ENCODE assay signal across 1 cellular context in the genomic region with DNA sequence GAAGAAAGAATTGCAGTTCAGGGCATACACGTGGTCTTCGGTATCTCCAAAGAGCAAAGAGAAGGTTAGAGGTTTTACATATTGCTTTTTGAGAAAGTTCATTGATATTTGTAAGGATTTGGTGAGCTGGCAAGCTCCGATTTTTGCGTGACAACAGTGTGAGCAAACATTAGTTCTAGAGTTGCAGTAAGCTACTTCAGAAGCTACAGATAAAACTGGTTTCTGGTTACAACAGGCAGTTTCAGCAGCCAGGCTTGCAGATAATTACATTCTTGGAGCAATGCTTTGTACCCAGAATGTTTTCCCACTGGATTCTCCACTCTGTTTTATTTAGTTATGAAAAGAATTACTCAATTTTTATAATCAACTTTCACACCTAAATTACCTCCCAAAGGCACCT.
TF ChIP-seq lines count a peak whose summit lies in the region.

No MANE protein-coding gene starts in this region.

TF ChIP-seq in HEK293, 187 proteins besides CTCF, POLR2A, EP300 and RAD21 (continued from another document and continues in another):
- no peak for TF ChIP-seq ZNF26 (tag by site-specific recombination; IDR thresholded peaks at IDR 0.05)
- TF ChIP-seq ZNF555 (tag by site-specific recombination; conservative IDR thresholded peaks at IDR 0.05), result no peak
- TF ChIP-seq ZNF600 (tag by site-specific recombination; IDR thresholded peaks at IDR 0.05), result no peak
- TF ChIP-seq IKZF3 (tag by site-specific recombination; IDR thresholded peaks at IDR 0.05), result peak; percentile 95
- TF ChIP-seq GLI4 (tag by site-specific recombination; IDR thresholded peaks at IDR 0.05), result no peak
- TF ChIP-seq ZNF324 (tag by site-specific recombination; IDR thresholded peaks at IDR 0.05), result no peak
- TF ChIP-seq GLIS2 (tag by site-specific recombination; IDR thresholded peaks at IDR 0.05), result no peak
- no peak for TF ChIP-seq HOXD13 (CRISPR knock-in tag; IDR thresholded peaks at IDR 0.05; ENCODE audit: borderline replicate concordance)
- TF ChIP-seq, protein P1, sequence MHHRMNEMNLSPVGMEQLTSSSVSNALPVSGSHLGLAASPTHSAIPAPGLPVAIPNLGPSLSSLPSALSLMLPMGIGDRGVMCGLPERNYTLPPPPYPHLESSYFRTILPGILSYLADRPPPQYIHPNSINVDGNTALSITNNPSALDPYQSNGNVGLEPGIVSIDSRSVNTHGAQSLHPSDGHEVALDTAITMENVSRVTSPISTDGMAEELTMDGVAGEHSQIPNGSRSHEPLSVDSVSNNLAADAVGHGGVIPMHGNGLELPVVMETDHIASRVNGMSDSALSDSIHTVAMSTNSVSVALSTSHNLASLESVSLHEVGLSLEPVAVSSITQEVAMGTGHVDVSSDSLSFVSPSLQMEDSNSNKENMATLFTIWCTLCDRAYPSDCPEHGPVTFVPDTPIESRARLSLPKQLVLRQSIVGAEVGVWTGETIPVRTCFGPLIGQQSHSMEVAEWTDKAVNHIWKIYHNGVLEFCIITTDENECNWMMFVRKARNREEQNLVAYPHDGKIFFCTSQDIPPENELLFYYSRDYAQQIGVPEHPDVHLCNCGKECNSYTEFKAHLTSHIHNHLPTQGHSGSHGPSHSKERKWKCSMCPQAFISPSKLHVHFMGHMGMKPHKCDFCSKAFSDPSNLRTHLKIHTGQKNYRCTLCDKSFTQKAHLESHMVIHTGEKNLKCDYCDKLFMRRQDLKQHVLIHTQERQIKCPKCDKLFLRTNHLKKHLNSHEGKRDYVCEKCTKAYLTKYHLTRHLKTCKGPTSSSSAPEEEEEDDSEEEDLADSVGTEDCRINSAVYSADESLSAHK (tag by site-specific recombination; IDR thresholded peaks at IDR 0.05), result peak; percentile 86
- TF ChIP-seq ZNF658 (tag by site-specific recombination; IDR thresholded peaks at IDR 0.05), result no peak
- TF ChIP-seq ZNF747 (tag by site-specific recombination; IDR thresholded peaks at IDR 0.05), result no peak
- no peak for TF ChIP-seq ZFP41 (tag by site-specific recombination; IDR thresholded peaks at IDR 0.05; ENCODE audit: borderline replicate concordance)
- TF ChIP-seq, protein P2, sequence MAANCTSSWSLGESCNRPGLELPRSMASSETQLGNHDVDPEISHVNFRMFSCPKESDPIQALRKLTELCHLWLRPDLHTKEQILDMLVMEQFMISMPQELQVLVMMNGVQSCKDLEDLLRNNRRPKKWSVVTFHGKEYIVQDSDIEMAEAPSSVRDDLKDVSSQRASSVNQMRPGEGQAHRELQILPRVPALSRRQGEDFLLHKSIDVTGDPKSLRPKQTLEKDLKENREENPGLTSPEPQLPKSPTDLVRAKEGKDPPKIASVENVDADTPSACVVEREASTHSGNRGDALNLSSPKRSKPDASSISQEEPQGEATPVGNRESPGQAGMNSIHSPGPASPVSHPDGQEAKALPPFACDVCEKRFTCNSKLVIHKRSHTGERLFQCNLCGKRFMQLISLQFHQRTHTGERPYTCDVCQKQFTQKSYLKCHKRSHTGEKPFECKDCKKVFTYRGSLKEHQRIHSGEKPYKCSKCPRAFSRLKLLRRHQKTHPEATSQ (tag by site-specific recombination; IDR thresholded peaks at IDR 0.05), result no peak
- TF ChIP-seq ZNF366 (tag by site-specific recombination; conservative IDR thresholded peaks at IDR 0.05), result no peak
- no peak for TF ChIP-seq ZNF211 (tag by site-specific recombination; IDR thresholded peaks at IDR 0.05; ENCODE audit: low read depth)
- TF ChIP-seq ZNF133 (tag by site-specific recombination; IDR thresholded peaks at IDR 0.05), result no peak
- TF ChIP-seq KLF16 (tag by site-specific recombination; IDR thresholded peaks at IDR 0.05), result no peak
- TF ChIP-seq MEIS1 (CRISPR knock-in tag; IDR thresholded peaks at IDR 0.05; ENCODE audit: borderline replicate concordance), result no peak
- TF ChIP-seq ZNF837 (tag by site-specific recombination; IDR thresholded peaks at IDR 0.05), result no peak
- no peak for TF ChIP-seq ZNF214 (tag by site-specific recombination; IDR thresholded peaks at IDR 0.05; ENCODE audit: borderline replicate concordance)
- no peak for TF ChIP-seq ZNF221 (tag by site-specific recombination; IDR thresholded peaks at IDR 0.05; ENCODE audit: borderline replicate concordance)
- TF ChIP-seq ZNF792 (tag by site-specific recombination; IDR thresholded peaks at IDR 0.05), result no peak
- no peak for TF ChIP-seq ZNF223 (tag by site-specific recombination; IDR thresholded peaks at IDR 0.05)
- no peak for TF ChIP-seq PBX3 (CRISPR knock-in tag; IDR thresholded peaks at IDR 0.05)
- no peak for TF ChIP-seq AEBP2 (tag by site-specific recombination; IDR thresholded peaks at IDR 0.05; ENCODE audit: borderline replicate concordance)
- no peak for TF ChIP-seq ZNF302 (tag by site-specific recombination; IDR thresholded peaks at IDR 0.05; ENCODE audit: low read depth)
- peak; percentile 93 for TF ChIP-seq ZBTB44 (tag by site-specific recombination; IDR thresholded peaks at IDR 0.05)
- TF ChIP-seq, protein P3, sequence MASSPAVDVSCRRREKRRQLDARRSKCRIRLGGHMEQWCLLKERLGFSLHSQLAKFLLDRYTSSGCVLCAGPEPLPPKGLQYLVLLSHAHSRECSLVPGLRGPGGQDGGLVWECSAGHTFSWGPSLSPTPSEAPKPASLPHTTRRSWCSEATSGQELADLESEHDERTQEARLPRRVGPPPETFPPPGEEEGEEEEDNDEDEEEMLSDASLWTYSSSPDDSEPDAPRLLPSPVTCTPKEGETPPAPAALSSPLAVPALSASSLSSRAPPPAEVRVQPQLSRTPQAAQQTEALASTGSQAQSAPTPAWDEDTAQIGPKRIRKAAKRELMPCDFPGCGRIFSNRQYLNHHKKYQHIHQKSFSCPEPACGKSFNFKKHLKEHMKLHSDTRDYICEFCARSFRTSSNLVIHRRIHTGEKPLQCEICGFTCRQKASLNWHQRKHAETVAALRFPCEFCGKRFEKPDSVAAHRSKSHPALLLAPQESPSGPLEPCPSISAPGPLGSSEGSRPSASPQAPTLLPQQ (tag by site-specific recombination; IDR thresholded peaks at IDR 0.05), result peak; percentile 47; the same call in 1 of the 2 replicates
- TF ChIP-seq ZFP3 (tag by site-specific recombination; IDR thresholded peaks at IDR 0.05; ENCODE audit: low read depth), result no peak
- TF ChIP-seq ZNF501 (tag by site-specific recombination; IDR thresholded peaks at IDR 0.05), result no peak
- TF ChIP-seq ZNF202 (tag by site-specific recombination; IDR thresholded peaks at IDR 0.05; ENCODE audit: borderline replicate concordance), result no peak
- no peak for TF ChIP-seq ZNF621 (tag by site-specific recombination; IDR thresholded peaks at IDR 0.05)
- TF ChIP-seq ZNF514 (tag by site-specific recombination; IDR thresholded peaks at IDR 0.05), result no peak
- TF ChIP-seq ZNF394 (tag by site-specific recombination; IDR thresholded peaks at IDR 0.05; ENCODE audit: borderline replicate concordance), result peak; percentile 94
- no peak for TF ChIP-seq ZNF548 (tag by site-specific recombination; IDR thresholded peaks at IDR 0.05)
- TF ChIP-seq ZNF335 (tag by site-specific recombination; conservative IDR thresholded peaks at IDR 0.05), result peak; percentile 72
- TF ChIP-seq, protein P4, sequence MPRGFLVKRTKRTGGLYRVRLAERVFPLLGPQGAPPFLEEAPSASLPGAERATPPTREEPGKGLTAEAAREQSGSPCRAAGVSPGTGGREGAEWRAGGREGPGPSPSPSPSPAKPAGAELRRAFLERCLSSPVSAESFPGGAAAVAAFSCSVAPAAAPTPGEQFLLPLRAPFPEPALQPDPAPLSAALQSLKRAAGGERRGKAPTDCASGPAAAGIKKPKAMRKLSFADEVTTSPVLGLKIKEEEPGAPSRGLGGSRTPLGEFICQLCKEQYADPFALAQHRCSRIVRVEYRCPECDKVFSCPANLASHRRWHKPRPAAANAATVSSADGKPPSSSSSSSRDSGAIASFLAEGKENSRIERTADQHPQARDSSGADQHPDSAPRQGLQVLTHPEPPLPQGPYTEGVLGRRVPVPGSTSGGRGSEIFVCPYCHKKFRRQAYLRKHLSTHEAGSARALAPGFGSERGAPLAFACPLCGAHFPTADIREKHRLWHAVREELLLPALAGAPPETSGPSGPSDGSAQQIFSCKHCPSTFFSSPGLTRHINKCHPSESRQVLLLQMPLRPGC (tag by site-specific recombination; IDR thresholded peaks at IDR 0.05), result peak; percentile 45; the same call in 1 of the 2 replicates
- TF ChIP-seq, protein P5, sequence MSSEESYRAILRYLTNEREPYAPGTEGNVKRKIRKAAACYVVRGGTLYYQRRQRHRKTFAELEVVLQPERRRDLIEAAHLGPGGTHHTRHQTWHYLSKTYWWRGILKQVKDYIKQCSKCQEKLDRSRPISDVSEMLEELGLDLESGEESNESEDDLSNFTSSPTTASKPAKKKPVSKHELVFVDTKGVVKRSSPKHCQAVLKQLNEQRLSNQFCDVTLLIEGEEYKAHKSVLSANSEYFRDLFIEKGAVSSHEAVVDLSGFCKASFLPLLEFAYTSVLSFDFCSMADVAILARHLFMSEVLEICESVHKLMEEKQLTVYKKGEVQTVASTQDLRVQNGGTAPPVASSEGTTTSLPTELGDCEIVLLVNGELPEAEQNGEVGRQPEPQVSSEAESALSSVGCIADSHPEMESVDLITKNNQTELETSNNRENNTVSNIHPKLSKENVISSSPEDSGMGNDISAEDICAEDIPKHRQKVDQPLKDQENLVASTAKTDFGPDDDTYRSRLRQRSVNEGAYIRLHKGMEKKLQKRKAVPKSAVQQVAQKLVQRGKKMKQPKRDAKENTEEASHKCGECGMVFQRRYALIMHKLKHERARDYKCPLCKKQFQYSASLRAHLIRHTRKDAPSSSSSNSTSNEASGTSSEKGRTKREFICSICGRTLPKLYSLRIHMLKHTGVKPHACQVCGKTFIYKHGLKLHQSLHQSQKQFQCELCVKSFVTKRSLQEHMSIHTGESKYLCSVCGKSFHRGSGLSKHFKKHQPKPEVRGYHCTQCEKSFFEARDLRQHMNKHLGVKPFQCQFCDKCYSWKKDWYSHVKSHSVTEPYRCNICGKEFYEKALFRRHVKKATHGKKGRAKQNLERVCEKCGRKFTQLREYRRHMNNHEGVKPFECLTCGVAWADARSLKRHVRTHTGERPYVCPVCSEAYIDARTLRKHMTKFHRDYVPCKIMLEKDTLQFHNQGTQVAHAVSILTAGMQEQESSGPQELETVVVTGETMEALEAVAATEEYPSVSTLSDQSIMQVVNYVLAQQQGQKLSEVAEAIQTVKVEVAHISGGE (tag by site-specific recombination; conservative IDR thresholded peaks at IDR 0.05; ENCODE audit: low read depth), result no peak
- no peak for TF ChIP-seq ZNF157 (tag by site-specific recombination; IDR thresholded peaks at IDR 0.05)
- TF ChIP-seq ZNF510 (tag by site-specific recombination; IDR thresholded peaks at IDR 0.05; ENCODE audit: insufficient replicate concordance), result no peak
- no peak for TF ChIP-seq SCRT1 (tag by site-specific recombination; IDR thresholded peaks at IDR 0.05; ENCODE audit: borderline replicate concordance)
- no peak for TF ChIP-seq ZBTB8A (tag by site-specific recombination; IDR thresholded peaks at IDR 0.05)
- TF ChIP-seq ZNF404 (tag by site-specific recombination; IDR thresholded peaks at IDR 0.05), result no peak
- TF ChIP-seq BCL11A (tag by site-specific recombination; IDR thresholded peaks at IDR 0.05; ENCODE audit: low read depth), result no peak
